24 cellular contexts compared by ENCODE assay signal in genomic region chr1:193988885-193989284, GRCh38.
"Had no signal": no experiment of that assay in that cellular context is flagged by ENCODE, and none has a peak within 500 bp of the region (broad histone marks: within the 10 kb centered on the region; RNA-seq: fewer than 3 reads in every experiment).

No MANE protein-coding gene starts in this region.

- H3K9me3 ChIP-seq: SJCRH30 had no signal

- H3K4me3 ChIP-seq: MG63, PC-9, Peyer's patch, SJCRH30 had no signal

- H3K36me3 ChIP-seq: MG63, Peyer's patch, SJCRH30 had no signal

- DNase-seq: Karpas-422; KG1; MG63; NCI-H1092; NCI-H1105 treated with DMSO at 0.1 percent for 48 hours; NCI-H1417 treated with DMSO at 0.1 percent for 48 hours; NCI-H146; NCI-H1694 treated with DMSO at 0.1 percent for 48 hours; NCI-H2029; NCI-H2081 treated with DMSO at 0.1 percent for 48 hours; NCI-H2171; NCI-H226; NCI-H446; NCI-H510A; NCI-H524 treated with DMSO at 0.1 percent for 48 hours; NCI-H69; NCI-H774; NK-92 treated with Interleukin-12 subunit alpha and Interleukin-12 subunit beta, amount 100 ng/mL, for 24 hours; PC-9; Peyer's patch; SHP77 treated with DMSO at 0.1 percent for 48 hours; SJCRH30 had no signal

- H3K4me2 ChIP-seq: PC-9 had no signal

- H2AFZ ChIP-seq: PC-9 had no signal

- H3K4me1 ChIP-seq: Peyer's patch, SJCRH30 had no signal

- H3K27ac ChIP-seq: PC-9, Peyer's patch, SJCRH30 had no signal

- H3K27me3 ChIP-seq: MG63, Peyer's patch, SJCRH30 had no signal

- ATAC-seq: Right ventricle myocardium inferior, SK-N-SH treated with all-trans-retinoic acid at 6 μM for 48 hours had no signal
